Comparison of ENCODE assay signal across 10 cellular contexts in genomic region chr17:59830846-59831486, GRCh38.
DNase-seq lines count a peak whose midpoint lies in the region; ATAC-seq and TF ChIP-seq lines count a peak whose summit lies in the region.
"Had no signal": no experiment of that assay in that cellular context is flagged by ENCODE, and none has a peak within 500 bp of the region (broad histone marks: within the 10 kb centered on the region; RNA-seq: fewer than 3 reads in every experiment).

No MANE protein-coding gene starts in this region.

- H3K27ac Mint-ChIP-seq in activated naive CD8-positive, alpha-beta T cell treated with anti-CD3 and anti-CD28 coated beads, Interleukin-2, amount 10 ng/mL, durations not matched to agents 7 days and 5 days = peak overlapping the region; percentile 96

- no peaks in the 10 kb centered on the region for H3K9me3 Mint-ChIP-seq in activated naive CD8-positive, alpha-beta T cell treated with anti-CD3 and anti-CD28 coated beads, Interleukin-2, amount 10 ng/mL, durations not matched to agents 7 days and 5 days

- ATAC-seq in activated naive CD8-positive, alpha-beta T cell treated with anti-CD3 and anti-CD28 coated beads, Interleukin-2, amount 10 ng/mL, durations not matched to agents 7 days and 5 days (ENCODE audit: low read depth) = no peak
- peak; percentile 3 for ATAC-seq in mucosa of descending colon

- peaks cover 4% of the 10 kb centered on the region for H3K36me3 ChIP-seq in mucosa of descending colon (ENCODE audit: low read depth)

- intact Hi-C loops in mucosa of descending colon (cut with DNase I, micrococcal nuclease) = loop anchor here in 1 of 2 donors (10.0 kb wide), 1 partner anchor 46 kb away; no protein-coding TSS in a partner anchor

- no peaks in the 10 kb centered on the region for H3K27me3 Mint-ChIP-seq in activated naive CD8-positive, alpha-beta T cell treated with anti-CD3 and anti-CD28 coated beads, Interleukin-2, amount 10 ng/mL, durations not matched to agents 7 days and 5 days

- TF ChIP-seq CTCF in mucosa of descending colon (IDR thresholded peaks at IDR 0.05) = no peak

- POLR2A ChIA-PET in activated naive CD8-positive, alpha-beta T cell treated with anti-CD3 and anti-CD28 coated beads, Interleukin-2, amount 10 ng/mL, durations not matched to agents 7 days and 5 days (lab: Charles Lee) = interaction anchor here (1.4 to 8.9 kb wide), 3 partner anchors 9 to 44 kb away, joined by 6 to 158 read pairs (median 102); no protein-coding TSS in a partner anchor

- H3K4me3 Mint-ChIP-seq in activated naive CD8-positive, alpha-beta T cell treated with anti-CD3 and anti-CD28 coated beads, Interleukin-2, amount 10 ng/mL, durations not matched to agents 7 days and 5 days = peak overlapping the region; percentile 51

- H3K36me3 Mint-ChIP-seq in activated naive CD8-positive, alpha-beta T cell treated with anti-CD3 and anti-CD28 coated beads, Interleukin-2, amount 10 ng/mL, durations not matched to agents 7 days and 5 days = peaks cover 3% of the 10 kb centered on the region

- peaks cover 61% of the 10 kb centered on the region for H3K4me1 Mint-ChIP-seq in activated naive CD8-positive, alpha-beta T cell treated with anti-CD3 and anti-CD28 coated beads, Interleukin-2, amount 10 ng/mL, durations not matched to agents 7 days and 5 days

- peaks cover 57% of the 10 kb centered on the region for H3K4me1 ChIP-seq in mucosa of descending colon (ENCODE audit: low read depth)

- in situ Hi-C loops in KBM-7 (cut with MboI; ENCODE audit: low pct_unique_long_range_greater_than_20kb, low sequenced_read_pairs) = no loop called here

- DNase-seq in stimulated activated CD4-positive, alpha-beta T cell treated with anti-CD3 and anti-CD28 coated beads, Interleukin-15, amount 100 ng/mL, for 24 hours = peak; percentile 36
- no peak for DNase-seq in stimulated activated CD4-positive, alpha-beta T cell treated with anti-CD3 and anti-CD28 coated beads, Interleukin-4, amount 100 ng/mL, for 4 hours
- DNase-seq in activated naive CD8-positive, alpha-beta T cell treated with anti-CD3 and anti-CD28 coated beads, Interleukin-2, amount 10 ng/mL, durations not matched to agents 7 days and 5 days = no peak
- DNase-seq in mucosa of descending colon (no peak), mesenteric fat pad (ENCODE audit: low spot score) (no peak), iPS-NIHi7 (ENCODE audit: extremely low spot score) (no peak), KBM-7 (no peak), nucleus accumbens (lab: John Stamatoyannopoulos, UW) (no peak)
- DNase-seq: NCI-H446, substantia nigra had no signal

- no peaks in the 10 kb centered on the region for H3K9me3 ChIP-seq in mucosa of descending colon

- no peak overlapping the region for H3K4me3 ChIP-seq in mucosa of descending colon
